ENCODE assay signal across 8 cellular contexts in the genomic region with DNA sequence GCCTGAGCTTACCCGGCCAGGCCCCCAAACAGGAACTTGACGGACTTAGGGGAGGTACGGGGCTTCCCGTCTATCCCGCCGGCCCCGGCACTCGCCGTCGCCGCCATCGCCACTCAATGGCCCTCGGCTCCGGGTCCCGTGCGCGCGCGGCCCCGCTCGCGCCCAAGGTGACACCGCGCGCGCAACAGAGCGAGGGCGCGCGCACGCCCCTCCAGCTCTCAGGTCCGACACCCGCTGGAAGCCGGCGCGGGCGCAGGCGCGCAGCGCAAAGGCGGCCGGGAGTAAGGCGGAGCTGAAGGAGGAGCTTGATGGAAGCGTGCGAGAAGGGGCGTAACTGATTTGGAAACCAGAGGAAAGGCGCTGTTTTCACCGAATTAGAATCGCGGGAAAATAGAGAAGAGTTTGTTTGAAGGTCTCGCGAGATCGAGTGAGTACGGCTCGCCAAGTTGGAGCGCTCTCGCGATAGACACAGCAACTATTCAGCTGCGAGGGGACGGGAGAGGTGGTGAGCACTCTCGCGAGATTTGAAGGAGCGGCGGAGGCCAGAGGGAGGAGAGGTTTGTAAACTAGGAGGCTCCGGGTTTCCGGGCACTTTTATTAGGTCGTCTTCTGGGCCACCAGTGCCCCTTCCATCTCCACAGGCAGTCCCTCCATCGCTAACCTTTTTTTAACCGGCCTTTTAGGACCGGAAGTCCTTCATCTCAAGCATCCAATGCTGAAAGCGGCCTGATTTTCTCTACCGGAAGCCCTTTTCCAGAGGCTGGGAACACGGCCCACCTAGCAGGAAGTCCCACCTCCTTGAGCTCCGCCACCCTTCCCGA. TPM values are rescaled to one million over a fixed set of nuclear protein-coding genes. Genes with fewer than 3 reads are reported as not detected.
DNase-seq lines count a peak whose midpoint lies in the region; FAIRE-seq and TF ChIP-seq lines count a peak whose summit lies in the region.

Gene RNF167 (plus strand): TSS at position 465 of the 821 bp plus-strand sequence. CDS start 642 bp downstream, outside the sequence.
A gene with protein sequence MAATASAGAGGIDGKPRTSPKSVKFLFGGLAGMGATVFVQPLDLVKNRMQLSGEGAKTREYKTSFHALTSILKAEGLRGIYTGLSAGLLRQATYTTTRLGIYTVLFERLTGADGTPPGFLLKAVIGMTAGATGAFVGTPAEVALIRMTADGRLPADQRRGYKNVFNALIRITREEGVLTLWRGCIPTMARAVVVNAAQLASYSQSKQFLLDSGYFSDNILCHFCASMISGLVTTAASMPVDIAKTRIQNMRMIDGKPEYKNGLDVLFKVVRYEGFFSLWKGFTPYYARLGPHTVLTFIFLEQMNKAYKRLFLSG (minus strand): TSS at position 243 of the 821 bp plus-strand sequence. CDS start 136 bp downstream, at position 107.

- H2BK5ac ChIP-seq in neuronal stem cell (ENCODE audit: low read length), result peak within 1 kb of the TSS; percentile 8

- H3K4me1 ChIP-seq in neuronal stem cell (ENCODE audit: control insufficient read depth in 2 of 2, insufficient read depth in 1 of 2, low read depth in 1 of 2, low read length in 2 of 2), result peaks cover 9 to 12% of the 10 kb centered on the region in 2 donors

- peak within 1 kb of the TSS; percentile 95 for H3K9ac ChIP-seq in SK-N-MC (ENCODE audit: insufficient read length)
- peak within 1 kb of the TSS; percentile 95 for H3K9ac ChIP-seq in neuronal stem cell (ENCODE audit: low read depth, low read length, poor library complexity)

- H3K4ac ChIP-seq in neuronal stem cell (ENCODE audit: low read length), result peak within 1 kb of the TSS; percentile 53

- H2BK12ac ChIP-seq in neuronal stem cell (ENCODE audit: low read length), result no peak within 1 kb of the TSS

- peak within 1 kb of the TSS; percentile 65 for H2BK120ac ChIP-seq in neuronal stem cell (ENCODE audit: low read depth, low read length)

- peak within 1 kb of the TSS; percentile 90 for H2AFZ ChIP-seq in neuronal stem cell (ENCODE audit: low read length)

- H4K91ac ChIP-seq in neuronal stem cell (ENCODE audit: low read depth, low read length, poor library complexity), result no peak within 1 kb of the TSS

- peaks cover 48% of the 10 kb centered on the region for H3K36me3 Mint-ChIP-seq in HFFc6 (ENCODE audit: low read depth)
- peaks cover 73% of the 10 kb centered on the region for H3K36me3 Mint-ChIP-seq in activated naive CD4-positive, alpha-beta T cell treated with anti-CD3 and anti-CD28 coated beads, Interleukin-2, amount 10 ng/mL, durations not matched to agents 7 days and 5 days

- TF ChIP-seq POLR2A in NB4 (IDR thresholded peaks at IDR 0.05; ENCODE audit: extremely low read depth, insufficient read length), result peak; percentile 76

- TF ChIP-seq CTCF in HFFc6 (IDR thresholded peaks at IDR 0.05) (no peak), NB4 (IDR thresholded peaks at IDR 0.05; ENCODE audit: low read depth, low read length) (no peak), subcutaneous adipose tissue (IDR thresholded peaks at IDR 0.05; ENCODE audit: low read depth) (no peak)

- H3K27me3 Mint-ChIP-seq in HFFc6 (ENCODE audit: insufficient read depth), result peaks cover 6% of the 10 kb centered on the region
- H3K27me3 Mint-ChIP-seq in activated naive CD4-positive, alpha-beta T cell treated with anti-CD3 and anti-CD28 coated beads, Interleukin-2, amount 10 ng/mL, durations not matched to agents 7 days and 5 days, result peaks cover 4% of the 10 kb centered on the region

- no peak within 1 kb of the TSS for H4K8ac ChIP-seq in neuronal stem cell (ENCODE audit: low read depth, low read length)

- H3K9me3 ChIP-seq in SK-N-MC (ENCODE audit: low read depth, low read length), result no peaks in the 10 kb centered on the region
- H3K9me3 ChIP-seq in neuronal stem cell (replicated peaks in 1 of 2; ENCODE audit: control insufficient read depth in 2 of 2, insufficient read depth in 1 of 2, low read depth in 1 of 2, low read length in 2 of 2), result no peaks in the 10 kb centered on the region

- peak within 1 kb of the TSS; percentile 88 for H2AK5ac ChIP-seq in neuronal stem cell (ENCODE audit: low read depth, low read length)

- H3K27ac Mint-ChIP-seq in HFFc6, result peak within 1 kb of the TSS; percentile 100
- peak within 1 kb of the TSS; percentile 98 for H3K27ac Mint-ChIP-seq in activated naive CD4-positive, alpha-beta T cell treated with anti-CD3 and anti-CD28 coated beads, Interleukin-2, amount 10 ng/mL, durations not matched to agents 7 days and 5 days

- no peak for FAIRE-seq in frontal cortex (lab: Jason Lieb, UNC)

- no CpG with 5 or more reads among the region's 75 CpGs for WGBS in neuronal stem cell (ENCODE audit: extremely low coverage in 2 of 2, insufficient read length in 2 of 2, insufficient replicate concordance in 1 of 2), 2 donors

- H3K79me1 ChIP-seq in neuronal stem cell (ENCODE audit: low read depth, low read length), result peaks cover 19% of the 10 kb centered on the region

- H3K4me3 ChIP-seq in NB4 (ENCODE audit: low read depth, low read length) (peak within 1 kb of the TSS; percentile 88), SK-N-MC (peak within 1 kb of the TSS; percentile 87), neuronal stem cell (ENCODE audit: low read length in 2 of 2) (peak within 1 kb of the TSS; percentile 93 to 95)

- peak within 1 kb of the TSS; percentile 95 for H3K4me3 Mint-ChIP-seq in HFFc6
- peak within 1 kb of the TSS; percentile 92 for H3K4me3 Mint-ChIP-seq in activated naive CD4-positive, alpha-beta T cell treated with anti-CD3 and anti-CD28 coated beads, Interleukin-2, amount 10 ng/mL, durations not matched to agents 7 days and 5 days

- H3K9me3 Mint-ChIP-seq in HFFc6, result no peaks in the 10 kb centered on the region
- no peaks in the 10 kb centered on the region for H3K9me3 Mint-ChIP-seq in activated naive CD4-positive, alpha-beta T cell treated with anti-CD3 and anti-CD28 coated beads, Interleukin-2, amount 10 ng/mL, durations not matched to agents 7 days and 5 days

- H3K27ac ChIP-seq in SK-N-MC (peak within 1 kb of the TSS; percentile 97), neuronal stem cell (replicated peaks; ENCODE audit: low read length) (peak within 1 kb of the TSS; percentile 95)

- peak within 1 kb of the TSS; percentile 89 for H2BK15ac ChIP-seq in neuronal stem cell (ENCODE audit: low read length)

- H3K36me3 ChIP-seq in SK-N-MC (ENCODE audit: insufficient read depth, low read length), result peaks cover 48% of the 10 kb centered on the region
- H3K36me3 ChIP-seq in neuronal stem cell (replicated peaks in 1 of 2; ENCODE audit: control insufficient read depth in 2 of 2, insufficient read depth in 2 of 2, low read length in 2 of 2), result peaks cover 44 to 69% of the 10 kb centered on the region in 2 donors

- peak within 1 kb of the TSS; percentile 95 for H3K18ac ChIP-seq in neuronal stem cell (ENCODE audit: low read length)

- peak within 1 kb of the TSS; percentile 95 for H3K4me2 ChIP-seq in neuronal stem cell (ENCODE audit: insufficient read depth, low read length, poor library complexity, severe bottlenecking)

- H3K14ac ChIP-seq in neuronal stem cell (ENCODE audit: low read length), result peak within 1 kb of the TSS; percentile 42

- DNase-seq in GM04503 (ENCODE audit: low read depth), result peak; percentile 97
- DNase-seq in HFFc6, result peak; percentile 100
- peak; percentile 98 for DNase-seq in NB4 (ENCODE audit: low read depth)
- peak; percentile 95 for DNase-seq in SK-N-MC (ENCODE audit: low read depth, low spot score)
- DNase-seq in activated naive CD4-positive, alpha-beta T cell treated with anti-CD3 and anti-CD28 coated beads, Interleukin-2, amount 10 ng/mL, durations not matched to agents 7 days and 5 days, result peak; percentile 98
- peak; percentile 98 to 99 for DNase-seq in frontal cortex (ENCODE audit: low spot score in 2 of 2)
- peak; percentile 99 for DNase-seq in neuronal stem cell (ENCODE audit: low spot score)

- H3K27me3 ChIP-seq in neuronal stem cell (ENCODE audit: control insufficient read depth in 3 of 3, insufficient read depth in 3 of 3, low read depth in 1 of 3, low read length in 3 of 3), result no peaks in the 10 kb centered on the region

- H3K4me1 Mint-ChIP-seq in HFFc6 (ENCODE audit: low read depth), result peaks cover 54% of the 10 kb centered on the region
- peaks cover 60% of the 10 kb centered on the region for H3K4me1 Mint-ChIP-seq in activated naive CD4-positive, alpha-beta T cell treated with anti-CD3 and anti-CD28 coated beads, Interleukin-2, amount 10 ng/mL, durations not matched to agents 7 days and 5 days

- CTCF ChIA-PET in activated naive CD4-positive, alpha-beta T cell treated with anti-CD3 and anti-CD28 coated beads, Interleukin-2, amount 10 ng/mL, durations not matched to agents 7 days and 5 days (lab: Charles Lee), result interaction anchor here (0.6 to 2.6 kb wide), 5 partner anchors 26 to 47 kb away, joined by 3 to 15 read pairs (median 3); partner anchors contain the start of genes CAMTA2 and SPAG7

- peak within 1 kb of the TSS; percentile 87 for H3K23ac ChIP-seq in neuronal stem cell (ENCODE audit: low read depth, low read length, poor library complexity)

RNA-seq across cellular contexts. Expression of gene RNF167, which starts in this region (rescaled TPM):
- 100 to 1,000 TPM in 3 of 6 experiments, 10 to 100 TPM in 3; 88.3 to 122 (median 97.6) TPM for total RNA-seq in HFFc6 (2021; fragmentation: NEBNext Ultra II Directional; extraction: Animal tissue kit (Norgen Biotek cat#: 25700))
- total RNA-seq in frontal cortex, result 13.0 TPM
- 110 TPM for polyA plus RNA-seq in neuronal stem cell (2013, experiment 1 of 2)
- 109 TPM for polyA plus RNA-seq in neuronal stem cell (2013, experiment 2 of 2)
- total RNA-seq in subcutaneous adipose tissue, result 10 to 100 TPM; 21.7 to 42.0 (median 31.0) TPM

RNA-seq across cellular contexts. Expression of the second gene that starts in this region (rescaled TPM):
- total RNA-seq in HFFc6 (2021; fragmentation: NEBNext Ultra II Directional; extraction: Animal tissue kit (Norgen Biotek cat#: 25700)), result 10 to 100 TPM; 61.9 to 78.6 (median 64.4) TPM
- 59.1 TPM for total RNA-seq in frontal cortex
- 44.7 TPM for polyA plus RNA-seq in neuronal stem cell (2013, experiment 1 of 2)
- 44.0 TPM for polyA plus RNA-seq in neuronal stem cell (2013, experiment 2 of 2)
- total RNA-seq in subcutaneous adipose tissue, result 10 to 100 TPM; 25.3 to 85.5 (median 27.9) TPM

Comparison
In these comparisons a context has a peak if more than half of its experiments do, and no peak if none do; other contexts are left out.
1. Peak in every context shown above with its lines: DNase-seq, H3K4me3 ChIP-seq and H3K27ac ChIP-seq.